9 cellular contexts compared by ENCODE assay signal in genomic region chr20:45779011-45779915, GRCh38. TPM values are rescaled to one million over a fixed set of nuclear protein-coding genes. Genes with fewer than 3 reads are reported as not detected.
A peak's percentile ranks its signal among the peaks of the same experiment; 100 is the strongest.
DNase-seq lines count a peak whose midpoint lies in the region; TF ChIP-seq lines count a peak whose summit lies in the region.
"Had no signal": no experiment of that assay in that cellular context is flagged by ENCODE, and none has a peak within 500 bp of the region (broad histone marks: within the 10 kb centered on the region; RNA-seq: fewer than 3 reads in every experiment).

No MANE protein-coding gene starts in this region.

- no peak for TF ChIP-seq CTCF in tibial nerve (IDR thresholded peaks at IDR 0.05)

- peaks cover 0 to 42% (median 25%) of the 10 kb centered on the region in 4 donors for H3K4me1 ChIP-seq in tibial nerve

- H3K27me3 ChIP-seq in tibial nerve, result no peaks in the 10 kb centered on the region

- TF ChIP-seq POLR2A in tibial nerve (IDR thresholded peaks at IDR 0.05), result no peak

- H3K9me3 Mint-ChIP-seq in activated T-helper 1 cell treated with anti-CD3 and anti-CD28 coated beads, Interleukin-12 subunit alpha, Interleukin-12 subunit beta, Interleukin-2, Interleukin-4 antibody, amounts not matched to agents 30 ng/mL and 10 ng/mL and 1 ng/mL, durations not matched to agents 14 hours and 24 hours and 36 hours, result no peaks in the 10 kb centered on the region

- H3K27me3 Mint-ChIP-seq in activated T-helper 1 cell treated with anti-CD3 and anti-CD28 coated beads, Interleukin-12 subunit alpha, Interleukin-12 subunit beta, Interleukin-2, Interleukin-4 antibody, amounts not matched to agents 30 ng/mL and 10 ng/mL and 1 ng/mL, durations not matched to agents 14 hours and 24 hours and 36 hours (ENCODE audit: insufficient read depth), result peaks cover 8% of the 10 kb centered on the region

- no peaks in the 10 kb centered on the region for H3K36me3 ChIP-seq in tibial nerve

- WGBS in tibial nerve, 2 donors, result 38 to 47% methylated on average over 8 of the region's 8 CpGs

- DNase-seq in SIG-M5 treated with dmso at 0.1 percent for 504 hours (lab: John Stamatoyannopoulos, UW; ENCODE audit: unreplicated experiment) (peak; percentile 54), SIG-M5 (lab: John Stamatoyannopoulos, UW) (no peak), brain pericyte (ENCODE audit: low read depth, low spot score) (peak; percentile 67), left kidney (ENCODE audit: low read depth, low spot score) (peak; percentile 5), tibial nerve (ENCODE audit: low spot score in 2 of 2) (peak; percentile 83 to 90), retina (no peak), NCI-H748 (lab: John Stamatoyannopoulos, UW; ENCODE audit: unreplicated experiment) (no peak)
- DNase-seq in activated T-helper 1 cell treated with anti-CD3 and anti-CD28 coated beads, Interleukin-12 subunit alpha, Interleukin-12 subunit beta, Interleukin-2, Interleukin-4 antibody, amounts not matched to agents 30 ng/mL and 10 ng/mL and 1 ng/mL, durations not matched to agents 14 hours and 24 hours and 36 hours (ENCODE audit: low spot score), result no peak

- peaks cover 23% of the 10 kb centered on the region for H3K4me1 Mint-ChIP-seq in activated T-helper 1 cell treated with anti-CD3 and anti-CD28 coated beads, Interleukin-12 subunit alpha, Interleukin-12 subunit beta, Interleukin-2, Interleukin-4 antibody, amounts not matched to agents 30 ng/mL and 10 ng/mL and 1 ng/mL, durations not matched to agents 14 hours and 24 hours and 36 hours (ENCODE audit: low read depth)

- no peaks in the 10 kb centered on the region for H3K9me3 ChIP-seq in tibial nerve

- peak in 1 of 2 donors; percentile 78 for TF ChIP-seq EP300 in tibial nerve (IDR thresholded peaks at IDR 0.05)

- no peak overlapping the region for H3K27ac Mint-ChIP-seq in activated T-helper 1 cell treated with anti-CD3 and anti-CD28 coated beads, Interleukin-12 subunit alpha, Interleukin-12 subunit beta, Interleukin-2, Interleukin-4 antibody, amounts not matched to agents 30 ng/mL and 10 ng/mL and 1 ng/mL, durations not matched to agents 14 hours and 24 hours and 36 hours
- H3K27ac Mint-ChIP-seq: B cell had no signal

- intact Hi-C loops in activated T-helper 1 cell treated with anti-CD3 and anti-CD28 coated beads, Interleukin-12 subunit alpha, Interleukin-12 subunit beta, Interleukin-2, Interleukin-4 antibody, amounts not matched to agents 30 ng/mL and 10 ng/mL and 1 ng/mL, durations not matched to agents 14 hours and 24 hours and 36 hours (cut with micrococcal nuclease), result no loop called here

- no peak overlapping the region for H3K4me3 ChIP-seq in tibial nerve

- H3K27ac ChIP-seq in tibial nerve, result peak overlapping the region; percentile 44 to 81 (median 72)

- no peak overlapping the region for H3K4me3 Mint-ChIP-seq in activated T-helper 1 cell treated with anti-CD3 and anti-CD28 coated beads, Interleukin-12 subunit alpha, Interleukin-12 subunit beta, Interleukin-2, Interleukin-4 antibody, amounts not matched to agents 30 ng/mL and 10 ng/mL and 1 ng/mL, durations not matched to agents 14 hours and 24 hours and 36 hours
- H3K4me3 Mint-ChIP-seq: B cell had no signal

- H3K36me3 Mint-ChIP-seq in activated T-helper 1 cell treated with anti-CD3 and anti-CD28 coated beads, Interleukin-12 subunit alpha, Interleukin-12 subunit beta, Interleukin-2, Interleukin-4 antibody, amounts not matched to agents 30 ng/mL and 10 ng/mL and 1 ng/mL, durations not matched to agents 14 hours and 24 hours and 36 hours (ENCODE audit: low read depth), result no peaks in the 10 kb centered on the region

RNA-seq across cellular contexts. Expression of gene WFDC3, which starts 12.4 kb away (rescaled TPM):
- total RNA-seq in tibial nerve, result 1 to 10 TPM in 1 of 4 donors, not detected in 3; 2.4 TPM
- total RNA-seq in activated T-helper 1 cell treated with anti-CD3 and anti-CD28 coated beads, Interleukin-12 subunit alpha, Interleukin-12 subunit beta, Interleukin-2, Interleukin-4 antibody, amounts not matched to agents 30 ng/mL and 10 ng/mL and 1 ng/mL, durations not matched to agents 14 hours and 24 hours and 36 hours, result not detected in 2 replicates
- total RNA-seq: B cell had no signal

RNA-seq across cellular contexts. Expression of gene DNTTIP1, which starts 12.5 kb away (rescaled TPM):
- total RNA-seq in tibial nerve, result 10 to 100 TPM; 17.4 to 33.6 (median 27.2) TPM
- total RNA-seq in activated T-helper 1 cell treated with anti-CD3 and anti-CD28 coated beads, Interleukin-12 subunit alpha, Interleukin-12 subunit beta, Interleukin-2, Interleukin-4 antibody, amounts not matched to agents 30 ng/mL and 10 ng/mL and 1 ng/mL, durations not matched to agents 14 hours and 24 hours and 36 hours, result 35.6 and 40.1 TPM in 2 replicates

RNA-seq across cellular contexts. Expression of gene UBE2C, which starts 33.2 kb away (rescaled TPM):
- 1 to 10 TPM in 2 of 4 donors, under 1 TPM in 1, not detected in 1; 0.78 to 6.9 (median 1.5) TPM for total RNA-seq in tibial nerve
- 114 and 118 TPM in 2 replicates for total RNA-seq in activated T-helper 1 cell treated with anti-CD3 and anti-CD28 coated beads, Interleukin-12 subunit alpha, Interleukin-12 subunit beta, Interleukin-2, Interleukin-4 antibody, amounts not matched to agents 30 ng/mL and 10 ng/mL and 1 ng/mL, durations not matched to agents 14 hours and 24 hours and 36 hours

RNA-seq across cellular contexts. Expression of gene TNNC2, which starts 47.8 kb away (rescaled TPM):
- total RNA-seq in tibial nerve, result 10 to 100 TPM in 1 of 4 donors, 1 to 10 TPM in 2, not detected in 1; 2.3 to 12.0 (median 6.5) TPM
- not detected in 2 replicates for total RNA-seq in activated T-helper 1 cell treated with anti-CD3 and anti-CD28 coated beads, Interleukin-12 subunit alpha, Interleukin-12 subunit beta, Interleukin-2, Interleukin-4 antibody, amounts not matched to agents 30 ng/mL and 10 ng/mL and 1 ng/mL, durations not matched to agents 14 hours and 24 hours and 36 hours
- total RNA-seq: B cell had no signal

RNA-seq across cellular contexts. Expression of gene SNX21, which starts 54.3 kb away (rescaled TPM):
- 100 to 1,000 TPM; 177 to 389 (median 240) TPM for total RNA-seq in tibial nerve
- 0.75 and 1.1 TPM in 2 replicates for total RNA-seq in activated T-helper 1 cell treated with anti-CD3 and anti-CD28 coated beads, Interleukin-12 subunit alpha, Interleukin-12 subunit beta, Interleukin-2, Interleukin-4 antibody, amounts not matched to agents 30 ng/mL and 10 ng/mL and 1 ng/mL, durations not matched to agents 14 hours and 24 hours and 36 hours

Comparison
In these comparisons a context has a peak if more than half of its experiments do, and no peak if none do; other contexts are left out.
1. DNase-seq: peak in SIG-M5 treated with dmso at 0.1 percent for 504 hours (single experiment), brain pericyte (single experiment), left kidney (single experiment) and tibial nerve (2 of 2); none in SIG-M5 (single experiment), retina (single experiment), activated T-helper 1 cell treated with anti-CD3 and anti-CD28 coated beads, Interleukin-12 subunit alpha, Interleukin-12 subunit beta, Interleukin-2, Interleukin-4 antibody, amounts not matched to agents 30 ng/mL and 10 ng/mL and 1 ng/mL, durations not matched to agents 14 hours and 24 hours and 36 hours (single experiment) and NCI-H748 (single experiment).
2. RNA of gene UBE2C, which starts 33.2 kb away (total RNA-seq): 114 to 118 TPM in activated T-helper 1 cell treated with anti-CD3 and anti-CD28 coated beads, Interleukin-12 subunit alpha, Interleukin-12 subunit beta, Interleukin-2, Interleukin-4 antibody, amounts not matched to agents 30 ng/mL and 10 ng/mL and 1 ng/mL, durations not matched to agents 14 hours and 24 hours and 36 hours; 0.78 to 6.9 TPM in tibial nerve; every median in the first group is over 10 times any median in the second.